In genomic region chr16:30535106-30535776, GRCh38 we compare ENCODE assay signal across 1 cellular context.
TF ChIP-seq lines count a peak whose summit lies in the region.

No MANE protein-coding gene starts in this region.

TF ChIP-seq in endothelial cell of umbilical vein, 7 proteins besides CTCF, POLR2A, EP300 and RAD21:
- no peak for TF ChIP-seq POLR2AphosphoS5 (IDR thresholded peaks at IDR 0.05; ENCODE audit: insufficient read depth, low read depth, low read length)
